In genomic region chr10:69262249-69262864, GRCh38 we compare ENCODE assay signal across 17 cellular contexts. TPM values are rescaled to one million over a fixed set of nuclear protein-coding genes. Genes with fewer than 3 reads are reported as not detected.
DNase-seq lines count a peak whose midpoint lies in the region; ATAC-seq and TF ChIP-seq lines count a peak whose summit lies in the region.
"Had no signal": no experiment of that assay in that cellular context is flagged by ENCODE, and none has a peak within 500 bp of the region (broad histone marks: within the 10 kb centered on the region; RNA-seq: fewer than 3 reads in every experiment).

No MANE protein-coding gene starts in this region.

- ATAC-seq in GM18867 (IDR thresholded peaks at IDR 0.05; ENCODE audit: unreplicated experiment) = peak; percentile 58
- ATAC-seq: gastrocnemius medialis, left colon had no signal

- H3K36me3 Mint-ChIP-seq in activated CD4-positive, alpha-beta T cell treated with anti-CD3 and anti-CD28 coated beads, Interleukin-2, amount 10 ng/mL, durations not matched to agents 24 days and 14 days (ENCODE audit: low read depth) = no peaks in the 10 kb centered on the region
- H3K36me3 Mint-ChIP-seq in CD8-positive, alpha-beta memory T cell = no peaks in the 10 kb centered on the region

- H3K9ac ChIP-seq in MM.1S (ENCODE audit: low read length) = no peak overlapping the region

- no peaks in the 10 kb centered on the region for H3K4me1 ChIP-seq in MM.1S (ENCODE audit: low read length)
- no peaks in the 10 kb centered on the region for H3K4me1 ChIP-seq in CD8-positive, alpha-beta memory T cell (ENCODE audit: insufficient read depth, low read length)
- no peaks in the 10 kb centered on the region for H3K4me1 ChIP-seq in right atrium auricular region
- H3K4me1 ChIP-seq: adrenal gland, gastrocnemius medialis had no signal

- intact Hi-C loops in activated CD4-positive, alpha-beta T cell treated with anti-CD3 and anti-CD28 coated beads, Interleukin-2, amount 10 ng/mL, durations not matched to agents 24 days and 14 days (cut with micrococcal nuclease) = loop anchor here (1.0 kb wide), 2 partner anchors 40 to 56 kb away; no protein-coding TSS in a partner anchor

- H3K9me2 ChIP-seq in MM.1S (replicated peaks; ENCODE audit: insufficient read depth, low read length) = no peaks in the 10 kb centered on the region

- no peak for DNase-seq in activated CD4-positive, alpha-beta T cell treated with anti-CD3 and anti-CD28 coated beads, Interleukin-2, amount 10 ng/mL, durations not matched to agents 24 days and 14 days
- no peak for DNase-seq in activated CD4-positive, alpha-beta T cell treated with anti-CD3 and anti-CD28 coated beads for 4 hours
- DNase-seq in MM.1S (peak; percentile 19), fibroblast of peridontal ligament (ENCODE audit: extremely low read depth) (peak; percentile 8), NCI-H345 (lab: John Stamatoyannopoulos, UW) (no peak), right atrium auricular region (ENCODE audit: low spot score) (no peak)
- DNase-seq in CD8-positive, alpha-beta memory T cell = no peak
- DNase-seq: adrenal gland; gastrocnemius medialis; H7; left colon; NCI-H187 treated with DMSO at 0.1 percent for 48 hours; NCI-H446; NK-92 treated with Interleukin-12 subunit alpha and Interleukin-12 subunit beta, amount 100 ng/mL, for 24 hours had no signal

- peaks cover 14% of the 10 kb centered on the region for H3K4me1 Mint-ChIP-seq in activated CD4-positive, alpha-beta T cell treated with anti-CD3 and anti-CD28 coated beads, Interleukin-2, amount 10 ng/mL, durations not matched to agents 24 days and 14 days
- H3K4me1 Mint-ChIP-seq in CD8-positive, alpha-beta memory T cell = peaks cover 6 to 12% (median 11%) of the 10 kb centered on the region in 3 donors

- H3K27me3 Mint-ChIP-seq in activated CD4-positive, alpha-beta T cell treated with anti-CD3 and anti-CD28 coated beads, Interleukin-2, amount 10 ng/mL, durations not matched to agents 24 days and 14 days = peaks cover 6% of the 10 kb centered on the region
- no peaks in the 10 kb centered on the region for H3K27me3 Mint-ChIP-seq in CD8-positive, alpha-beta memory T cell

- no peak overlapping the region for H3K4me3 ChIP-seq in MM.1S (ENCODE audit: low read length)
- H3K4me3 ChIP-seq in CD8-positive, alpha-beta memory T cell (ENCODE audit: low read length) = no peak overlapping the region
- H3K4me3 ChIP-seq in right atrium auricular region = no peak overlapping the region
- H3K4me3 ChIP-seq: adrenal gland, gastrocnemius medialis, thoracic aorta had no signal

- no peak for TF ChIP-seq CTCF in MM.1S (IDR thresholded peaks at IDR 0.05; ENCODE audit: low read length)
- no peak for TF ChIP-seq CTCF in right atrium auricular region (IDR thresholded peaks at IDR 0.05)

- H3K79me2 ChIP-seq in MM.1S (ENCODE audit: low read length) = no peaks in the 10 kb centered on the region

- H3K9me3 Mint-ChIP-seq in activated CD4-positive, alpha-beta T cell treated with anti-CD3 and anti-CD28 coated beads, Interleukin-2, amount 10 ng/mL, durations not matched to agents 24 days and 14 days = peaks cover 5% of the 10 kb centered on the region
- no peaks in the 10 kb centered on the region for H3K9me3 Mint-ChIP-seq in CD8-positive, alpha-beta memory T cell

- H3K27ac Mint-ChIP-seq in activated CD4-positive, alpha-beta T cell treated with anti-CD3 and anti-CD28 coated beads, Interleukin-2, amount 10 ng/mL, durations not matched to agents 24 days and 14 days = peak overlapping the region; percentile 52
- H3K27ac Mint-ChIP-seq in CD8-positive, alpha-beta memory T cell = peak overlapping the region in 1 of 8 donors; percentile 29
- H3K27ac Mint-ChIP-seq: IgD-negative memory B cell had no signal

- POLR2A ChIA-PET in CD8-positive, alpha-beta memory T cell (lab: Charles Lee) = no interaction called here

- no peaks in the 10 kb centered on the region for H3F3A ChIP-seq in MM.1S (ENCODE audit: insufficient read depth, low read length)

- H3K9me3 ChIP-seq in MM.1S (replicated peaks; ENCODE audit: insufficient read depth, low read length) (no peaks in the 10 kb centered on the region), right atrium auricular region (no peaks in the 10 kb centered on the region)
- no peaks in the 10 kb centered on the region for H3K9me3 ChIP-seq in CD8-positive, alpha-beta memory T cell (ENCODE audit: low read length)
- H3K9me3 ChIP-seq: adrenal gland, gastrocnemius medialis, thoracic aorta had no signal

- H3K36me3 ChIP-seq in MM.1S (replicated peaks; ENCODE audit: insufficient read depth, low read length) = no peaks in the 10 kb centered on the region
- no peaks in the 10 kb centered on the region for H3K36me3 ChIP-seq in CD8-positive, alpha-beta memory T cell (ENCODE audit: insufficient read depth, low read length)
- no peaks in the 10 kb centered on the region for H3K36me3 ChIP-seq in right atrium auricular region
- H3K36me3 ChIP-seq: adrenal gland, gastrocnemius medialis, thoracic aorta had no signal

- no peak overlapping the region for H3K27ac ChIP-seq in MM.1S (ENCODE audit: low read length)
- H3K27ac ChIP-seq in CD8-positive, alpha-beta memory T cell (ENCODE audit: low read depth, low read length) = no peak overlapping the region
- H3K27ac ChIP-seq in right atrium auricular region = no peak overlapping the region
- H3K27ac ChIP-seq: adrenal gland, gastrocnemius medialis, thoracic aorta had no signal

- CTCF ChIA-PET in CD8-positive, alpha-beta memory T cell (lab: Charles Lee) = no interaction called here

- no peak overlapping the region for H2AFZ ChIP-seq in MM.1S (ENCODE audit: low read length)

- H3K4me2 ChIP-seq in MM.1S (ENCODE audit: low read depth, low read length) = no peak overlapping the region

- no peaks in the 10 kb centered on the region for H4K20me1 ChIP-seq in MM.1S (ENCODE audit: insufficient read depth, low read length)

- H3K27me3 ChIP-seq in MM.1S (replicated peaks; ENCODE audit: insufficient read depth, low read length) = no peaks in the 10 kb centered on the region
- H3K27me3 ChIP-seq in CD8-positive, alpha-beta memory T cell (ENCODE audit: insufficient read depth, low read length, poor library complexity, severe bottlenecking) = no peaks in the 10 kb centered on the region
- no peaks in the 10 kb centered on the region for H3K27me3 ChIP-seq in right atrium auricular region
- H3K27me3 ChIP-seq: adrenal gland, gastrocnemius medialis had no signal

- no peak overlapping the region for H3K4me3 Mint-ChIP-seq in activated CD4-positive, alpha-beta T cell treated with anti-CD3 and anti-CD28 coated beads, Interleukin-2, amount 10 ng/mL, durations not matched to agents 24 days and 14 days
- peak overlapping the region in 2 of 7 donors; percentile 7 to 28 for H3K4me3 Mint-ChIP-seq in CD8-positive, alpha-beta memory T cell

RNA-seq across cellular contexts. Expression of gene HK1, which starts 15.9 kb away (rescaled TPM):
- 183 and 185 TPM in 2 replicates for total RNA-seq in activated CD4-positive, alpha-beta T cell treated with anti-CD3 and anti-CD28 coated beads, Interleukin-2, amount 10 ng/mL, durations not matched to agents 24 days and 14 days
- total RNA-seq in CD8-positive, alpha-beta memory T cell = 100 to 1,000 TPM; 151 to 153 TPM
- 144 TPM for polyA plus RNA-seq in CD8-positive, alpha-beta memory T cell
- 100 to 1,000 TPM; 186 to 228 TPM for total RNA-seq in right atrium auricular region

RNA-seq across cellular contexts. Expression of gene HKDC1, which starts 42.2 kb away (rescaled TPM):
- total RNA-seq in activated CD4-positive, alpha-beta T cell treated with anti-CD3 and anti-CD28 coated beads, Interleukin-2, amount 10 ng/mL, durations not matched to agents 24 days and 14 days = 0.07 and 0.09 TPM in 2 replicates
- total RNA-seq in CD8-positive, alpha-beta memory T cell = under 1 TPM in 1 of 2 experiments, not detected in 1; 0.15 TPM
- polyA plus RNA-seq in CD8-positive, alpha-beta memory T cell = 3.0 TPM
- total RNA-seq in right atrium auricular region = under 1 TPM in 1 of 2 donors, not detected in 1; 0.35 TPM

Comparison
In these comparisons a context has a peak if more than half of its experiments do, and no peak if none do; other contexts are left out.
1. DNase-seq: peak in MM.1S (single experiment) and fibroblast of peridontal ligament (single experiment); none in activated CD4-positive, alpha-beta T cell treated with anti-CD3 and anti-CD28 coated beads, Interleukin-2, amount 10 ng/mL, durations not matched to agents 24 days and 14 days (single experiment), activated CD4-positive, alpha-beta T cell treated with anti-CD3 and anti-CD28 coated beads for 4 hours (0 of 2), CD8-positive, alpha-beta memory T cell (0 of 5), NCI-H345 (single experiment) and right atrium auricular region (single experiment).